In the genomic region with DNA sequence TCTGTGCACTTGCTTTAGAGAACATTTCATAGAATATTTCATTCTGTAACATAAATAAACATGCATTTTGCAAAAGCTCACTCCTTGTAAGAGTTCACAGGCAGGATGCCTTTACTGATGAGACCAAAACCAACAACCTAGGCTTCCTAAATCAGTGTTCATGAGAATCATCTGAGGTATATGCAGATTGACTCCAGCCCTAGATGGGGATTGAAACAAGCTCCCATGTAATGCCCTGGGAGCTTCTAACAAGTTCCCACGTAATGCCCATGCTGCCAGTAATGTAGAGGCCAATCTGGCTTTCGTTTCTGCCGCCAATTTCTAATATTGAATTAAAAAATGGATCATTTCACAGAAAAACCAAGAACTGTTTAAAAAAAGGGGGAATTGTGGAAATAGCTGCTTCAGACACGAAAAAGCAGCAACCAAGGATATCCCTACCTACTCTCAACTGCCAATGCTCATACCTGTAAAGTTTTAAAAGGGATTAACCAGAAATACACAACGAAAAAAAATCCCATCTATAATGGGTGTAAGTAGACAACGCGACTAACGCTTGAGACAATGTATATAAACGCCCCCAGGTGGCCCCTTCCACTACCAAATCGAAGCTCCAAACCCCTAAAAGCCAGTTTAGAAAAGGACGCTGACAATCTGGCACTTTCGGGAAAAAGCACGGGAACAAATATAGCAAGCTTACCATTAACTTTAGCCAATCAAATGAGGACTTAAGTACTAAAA, we compare ENCODE assay signal across 9 cellular contexts.
A peak's percentile ranks its signal among the peaks of the same experiment; 100 is the strongest.
DNase-seq lines count a peak whose midpoint lies in the region; ATAC-seq lines count a peak whose summit lies in the region.
"Had no signal": no experiment of that assay in that cellular context is flagged by ENCODE, and none has a peak within 500 bp of the region (broad histone marks: within the 10 kb centered on the region; RNA-seq: fewer than 3 reads in every experiment).

No MANE protein-coding gene starts in this region.

- ATAC-seq in HG03095 (IDR thresholded peaks at IDR 0.05; ENCODE audit: unreplicated experiment) (no peak), HG02870 (IDR thresholded peaks at IDR 0.05; ENCODE audit: unreplicated experiment) (no peak), T-helper 17 cell (no peak)

- H3K27me3 Mint-ChIP-seq in activated CD4-positive, alpha-beta memory T cell treated with anti-CD3 and anti-CD28 coated beads for 36 hours, result peaks cover 2% of the 10 kb centered on the region
- no peaks in the 10 kb centered on the region for H3K27me3 Mint-ChIP-seq in T-helper 17 cell

- no peaks in the 10 kb centered on the region for H3K36me3 ChIP-seq in mesodermal cell (ENCODE audit: control insufficient read depth, insufficient read depth, low read length)

- CTCF ChIA-PET in activated CD4-positive, alpha-beta memory T cell treated with anti-CD3 and anti-CD28 coated beads for 36 hours (lab: Charles Lee), result interaction anchor here (0.6 to 5.5 kb wide), 9 partner anchors 10 to 82 kb away, joined by 3 to 49 read pairs (median 4); a partner anchor contains a TSS

- no peak overlapping the region for H3K27ac Mint-ChIP-seq in activated CD4-positive, alpha-beta memory T cell treated with anti-CD3 and anti-CD28 coated beads for 36 hours
- no peak overlapping the region for H3K27ac Mint-ChIP-seq in T-helper 17 cell

- no peak overlapping the region for H3K4me3 Mint-ChIP-seq in activated CD4-positive, alpha-beta memory T cell treated with anti-CD3 and anti-CD28 coated beads for 36 hours
- no peak overlapping the region for H3K4me3 Mint-ChIP-seq in T-helper 17 cell

- no peaks in the 10 kb centered on the region for H3K9me3 Mint-ChIP-seq in activated CD4-positive, alpha-beta memory T cell treated with anti-CD3 and anti-CD28 coated beads for 36 hours

- H3K4me1 ChIP-seq in mesodermal cell (ENCODE audit: control insufficient read depth, insufficient read depth, low read length, poor library complexity, severe bottlenecking), result peaks cover 6% of the 10 kb centered on the region

- peak; percentile 54 for DNase-seq in ELF-1 (ENCODE audit: low read depth, low spot score)
- peak; percentile 84 for DNase-seq in KBM-7
- DNase-seq in activated CD4-positive, alpha-beta memory T cell treated with anti-CD3 and anti-CD28 coated beads for 36 hours, result peak; percentile 49
- no peak for DNase-seq in T-helper 17 cell
- DNase-seq in GOT3 (lab: John Stamatoyannopoulos, UW), result no peak
- DNase-seq: NCI-H510A had no signal

- peaks cover 10% of the 10 kb centered on the region for H3K36me3 Mint-ChIP-seq in activated CD4-positive, alpha-beta memory T cell treated with anti-CD3 and anti-CD28 coated beads for 36 hours
- H3K36me3 Mint-ChIP-seq in T-helper 17 cell (ENCODE audit: low read depth), result no peaks in the 10 kb centered on the region

- in situ Hi-C loops in KBM-7 (cut with MboI; ENCODE audit: low pct_unique_long_range_greater_than_20kb, low sequenced_read_pairs), result no loop called here

- H3K4me3 ChIP-seq in mesodermal cell (ENCODE audit: extremely low read depth, insufficient read depth, low read length, poor library complexity, severe bottlenecking), result peak overlapping the region; percentile 63

- peak overlapping the region; percentile 74 for H3K27ac ChIP-seq in mesodermal cell (ENCODE audit: low read depth, low read length, severe bottlenecking)

- POLR2A ChIA-PET in activated CD4-positive, alpha-beta memory T cell treated with anti-CD3 and anti-CD28 coated beads for 36 hours (lab: Charles Lee), result interaction anchor here (0.6 to 7.4 kb wide), 26 partner anchors 9 to 877 kb away, joined by 3 to 159 read pairs (median 12); a partner anchor contains a TSS

- H3K9me3 ChIP-seq in mesodermal cell (ENCODE audit: control insufficient read depth, low read length) (no peaks in the 10 kb centered on the region), T-helper 17 cell (ENCODE audit: control insufficient read depth, low read length, poor library complexity, severe bottlenecking) (no peaks in the 10 kb centered on the region)

- H3K4me1 Mint-ChIP-seq in activated CD4-positive, alpha-beta memory T cell treated with anti-CD3 and anti-CD28 coated beads for 36 hours (ENCODE audit: low read depth), result peaks cover 22% of the 10 kb centered on the region
- H3K4me1 Mint-ChIP-seq in T-helper 17 cell, result peaks cover 14% of the 10 kb centered on the region

- 0 to 3% methylated on average over 4 to 6 of the region's 13 CpGs for WGBS in mesodermal cell (ENCODE audit: insufficient coverage in 2 of 2), 2 experiments

- intact Hi-C loops in activated CD4-positive, alpha-beta memory T cell treated with anti-CD3 and anti-CD28 coated beads for 36 hours (cut with micrococcal nuclease), result loop anchor here (2.0 to 5.0 kb wide), 6 partner anchors 38 to 877 kb away; a partner anchor contains a TSS

Comparison
In these comparisons a context has a peak if more than half of its experiments do, and no peak if none do; other contexts are left out.
1. DNase-seq: peak in ELF-1 (single experiment), KBM-7 (single experiment) and activated CD4-positive, alpha-beta memory T cell treated with anti-CD3 and anti-CD28 coated beads for 36 hours (single experiment); none in T-helper 17 cell (0 of 3) and GOT3 (single experiment).